In the genomic region with DNA sequence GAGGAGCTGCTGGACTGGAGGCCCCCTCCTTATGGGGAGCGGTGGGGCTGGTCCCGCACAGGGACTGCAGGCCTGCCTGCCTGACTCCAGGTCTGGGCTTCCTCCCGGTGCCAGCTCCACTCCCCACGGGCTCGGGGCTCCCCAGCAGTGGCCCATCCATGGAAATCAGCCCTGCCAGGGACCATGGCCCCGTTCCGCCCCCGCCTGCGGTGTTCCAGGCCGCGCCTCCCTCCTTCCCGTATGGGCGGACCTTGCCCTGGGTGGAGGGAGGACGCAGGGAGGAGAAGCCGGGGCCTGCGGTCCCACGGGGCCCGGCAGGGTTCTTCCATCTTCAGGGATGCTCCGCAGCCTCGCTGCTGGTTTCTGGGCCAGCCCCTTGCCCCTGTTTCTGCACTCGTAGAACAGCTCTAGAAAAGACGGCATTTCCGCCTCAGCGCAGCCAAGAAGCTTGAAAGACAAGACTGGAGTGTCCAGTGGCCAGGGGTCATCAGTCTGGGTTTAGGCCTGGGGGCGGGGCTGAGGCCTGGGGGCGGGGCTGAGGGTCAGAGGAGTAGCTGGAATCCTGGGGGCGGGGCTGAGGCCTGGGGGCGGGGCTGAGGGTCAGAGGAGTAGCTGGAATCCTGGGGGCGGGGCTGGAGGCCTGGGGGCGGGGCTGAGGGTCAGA, we compare ENCODE assay signal across 15 cellular contexts.
"Had no signal": no experiment of that assay in that cellular context is flagged by ENCODE, and none has a peak within 500 bp of the region (broad histone marks: within the 10 kb centered on the region; RNA-seq: fewer than 3 reads in every experiment).

No MANE protein-coding gene starts in this region.

- ATAC-seq: activated T-cell treated with anti-CD3 and anti-CD28 coated beads, Interleukin-2, amount 50 U/mL, for 4 hours; foreskin keratinocyte; naive thymus-derived CD4-positive, alpha-beta T cell; sciatic nerve; stimulated activated naive CD8-positive, alpha-beta T cell treated with anti-CD3 and anti-CD28 coated beads, Interleukin-15, Interleukin-2, amounts not matched to agents 100 U/mL and 50 U/mL, for 24 hours; upper lobe of right lung had no signal

- H3K36me3 ChIP-seq: upper lobe of right lung had no signal

- H3K4me3 ChIP-seq: lung, upper lobe of right lung had no signal

- H3K27ac ChIP-seq: foreskin keratinocyte, upper lobe of right lung had no signal

- DNase-seq: activated CD4-positive, alpha-beta T cell treated with anti-CD3 and anti-CD28 coated beads, Interleukin-2, amount 50 U/mL, for 48 hours; activated CD4-positive, CD25-positive, alpha-beta regulatory T cell treated with anti-CD3 and anti-CD28 coated beads, Interleukin-2, amount 50 U/mL, for 72 hours; activated effector memory CD4-positive, alpha-beta T cell treated with anti-CD3 and anti-CD28 coated beads, Interleukin-2, amount 50 U/mL, for 16 hours; activated naive CD8-positive, alpha-beta T cell treated with anti-CD3 and anti-CD28 coated beads for 36 hours; activated T-cell treated with anti-CD3 and anti-CD28 coated beads, Interleukin-2, amount 50 U/mL, for 4 hours; anterior cingulate cortex; foreskin keratinocyte; naive thymus-derived CD4-positive, alpha-beta T cell; nucleus accumbens; stimulated activated CD4-positive, alpha-beta T cell treated with anti-CD3 and anti-CD28 coated beads, Interleukin-2, amount 100 ng/mL, for 48 hours; stimulated activated naive CD8-positive, alpha-beta T cell treated with anti-CD3 and anti-CD28 coated beads, Interleukin-15, Interleukin-2, amounts not matched to agents 100 U/mL and 50 U/mL, for 24 hours; T-helper 2 cell had no signal

- H3K4me1 ChIP-seq: foreskin keratinocyte, upper lobe of right lung had no signal

- H3K27me3 ChIP-seq: upper lobe of right lung had no signal

- H3K9me3 ChIP-seq: upper lobe of right lung had no signal
